Comparison of ENCODE assay signal across 1 cellular context in genomic region chr5:32584651-32585050, GRCh38.
TF ChIP-seq lines count a peak whose summit lies in the region.

No MANE protein-coding gene starts in this region.

TF ChIP-seq in GM23338, 12 proteins besides CTCF, POLR2A, EP300 and RAD21 (continued from another document):
- no peak for TF ChIP-seq ZNF462 (CRISPR knock-in tag; IDR thresholded peaks at IDR 0.05)
- no peak for TF ChIP-seq CREB1 (CRISPR knock-in tag; IDR thresholded peaks at IDR 0.05; ENCODE audit: low read depth)
- TF ChIP-seq EZH2phosphoT487 (IDR thresholded peaks at IDR 0.05; ENCODE audit: unreplicated experiment), result no peak
- no peak for TF ChIP-seq REST (IDR thresholded peaks at IDR 0.05; ENCODE audit: unreplicated experiment)
- no peak for TF ChIP-seq STAT1 (IDR thresholded peaks at IDR 0.05; ENCODE audit: unreplicated experiment)
- TF ChIP-seq NANOG (IDR thresholded peaks at IDR 0.05; ENCODE audit: borderline replicate concordance), result no peak
- TF ChIP-seq ZNF114 (CRISPR knock-in tag; IDR thresholded peaks at IDR 0.05), result no peak
- no peak for TF ChIP-seq ZNF331 (CRISPR knock-in tag; IDR thresholded peaks at IDR 0.05; ENCODE audit: low read depth)
